8 cellular contexts compared by ENCODE assay signal in the genomic region with DNA sequence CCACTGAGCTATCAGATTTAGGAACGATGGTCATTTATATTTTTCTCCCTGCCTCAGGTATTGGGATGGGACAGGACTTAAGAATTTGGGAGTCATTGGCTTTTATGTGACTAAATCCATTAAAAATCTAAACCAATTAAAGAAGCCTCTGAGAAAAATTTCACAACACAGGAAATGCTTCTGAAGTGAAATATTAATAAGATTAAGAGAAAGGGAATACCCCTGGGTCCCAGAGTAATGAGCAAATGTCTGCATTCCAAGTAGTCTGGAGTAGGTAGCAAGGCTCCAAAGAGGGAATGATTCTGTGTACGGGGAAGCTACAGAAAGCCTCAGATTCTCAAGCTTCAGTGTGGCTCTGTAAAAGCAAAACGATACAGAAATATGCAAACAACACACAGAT. TPM values are rescaled to one million over a fixed set of nuclear protein-coding genes. Genes with fewer than 3 reads are reported as not detected.
DNase-seq lines count a peak whose midpoint lies in the region; ATAC-seq and TF ChIP-seq lines count a peak whose summit lies in the region.

No MANE protein-coding gene starts in this region.

- no peak for TF ChIP-seq CTCF in OCI-LY7 (conservative IDR thresholded peaks at IDR 0.05; ENCODE audit: low read length)
- no peak for TF ChIP-seq CTCF in esophagus squamous epithelium (IDR thresholded peaks at IDR 0.05)
- TF ChIP-seq CTCF in psoas muscle (IDR thresholded peaks at IDR 0.05) = no peak

- H3K4me2 ChIP-seq in OCI-LY7 (ENCODE audit: low read length) = peak overlapping the region; percentile 66

- CTCF ChIA-PET in OCI-LY7 (lab: Charles Lee; ENCODE audit: unreplicated experiment) = no interaction called here

- intact Hi-C loops in OCI-LY7 (cut with micrococcal nuclease; ENCODE audit: unreplicated experiment) (loop anchor here (2.0 to 5.0 kb wide), 3 partner anchors 66 to 306 kb away; a partner anchor contains a TSS), esophagus squamous epithelium (cut with DNase I) (no loop called here), psoas muscle (cut with DNase I) (loop anchor here in 1 of 2 donors (5.0 kb wide), 1 partner anchor 111 kb away; no protein-coding TSS in a partner anchor)

- no peak for ATAC-seq in psoas muscle

- peaks cover 11% of the 10 kb centered on the region for H4K20me1 ChIP-seq in OCI-LY7 (ENCODE audit: insufficient read depth, low read length)

- H3K9me2 ChIP-seq in OCI-LY7 (ENCODE audit: insufficient read depth, low read length) = no peaks in the 10 kb centered on the region

- no peak for DNase-seq in OCI-LY7 (ENCODE audit: low spot score)
- DNase-seq in esophagus squamous epithelium (lab: John Stamatoyannopoulos, UW) = no peak
- no peak for DNase-seq in psoas muscle
- no peak for DNase-seq in NCI-H1417 (lab: John Stamatoyannopoulos, UW)
- no peak for DNase-seq in stimulated activated CD4-positive, alpha-beta T cell treated with anti-CD3 and anti-CD28 coated beads, Interleukin-12 subunit alpha, Interleukin-12 subunit beta, amount 100 ng/mL, for 4 hours
- DNase-seq in NCI-H2107 treated with DMSO at 0.1 percent for 48 hours (lab: John Stamatoyannopoulos, UW; ENCODE audit: unreplicated experiment) = no peak
- no peak for DNase-seq in NCI-H510A treated with DMSO at 0.1 percent for 48 hours (lab: John Stamatoyannopoulos, UW)

- H3K79me2 ChIP-seq in OCI-LY7 (ENCODE audit: insufficient read depth, low read depth, low read length) = peaks cover 43% of the 10 kb centered on the region

- H3K4me3 ChIP-seq in OCI-LY7 (ENCODE audit: low read depth, low read length, poor library complexity, severe bottlenecking) (peak overlapping the region; percentile 67), esophagus squamous epithelium (peak overlapping the region; percentile 62 to 94 (median 74)), psoas muscle (peak overlapping the region; percentile 80)

- H3K4me1 ChIP-seq in ES-I3 (ENCODE audit: insufficient read depth, low read length) = no peaks in the 10 kb centered on the region
- H3K4me1 ChIP-seq in OCI-LY7 (ENCODE audit: insufficient read depth, low read length, poor library complexity, severe bottlenecking) = peaks cover 34% of the 10 kb centered on the region
- peaks cover 4 to 27% (median 11%) of the 10 kb centered on the region in 3 donors for H3K4me1 ChIP-seq in esophagus squamous epithelium
- peaks cover 17% of the 10 kb centered on the region for H3K4me1 ChIP-seq in psoas muscle

- TF ChIP-seq POLR2A in esophagus squamous epithelium (IDR thresholded peaks at IDR 0.05) = no peak

- 32 to 34% methylated on average over 3 of the region's 3 CpGs for WGBS in esophagus squamous epithelium, 2 donors
- 35 to 40% (median 38%) methylated on average over 3 of the region's 3 CpGs for WGBS in psoas muscle, 3 donors

- H3K27ac ChIP-seq in OCI-LY7 (ENCODE audit: low read depth, low read length, poor library complexity, severe bottlenecking) (peak overlapping the region; percentile 34), esophagus squamous epithelium (peak overlapping the region; percentile 69 to 88 (median 84)), psoas muscle (peak overlapping the region; percentile 57)

- H2AFZ ChIP-seq in OCI-LY7 (ENCODE audit: low read length) = peak overlapping the region; percentile 67

- BruUV-seq in OCI-LY7 (replicated peaks; lab: Mats Ljungman, UMichigan) = TSS peak; percentile 85

- H3K9ac ChIP-seq in ES-I3 (ENCODE audit: low read depth, low read length) = peak overlapping the region; percentile 79

- H3K36me3 ChIP-seq in ES-I3 (ENCODE audit: insufficient read depth, low read length) = no peaks in the 10 kb centered on the region; the same call in 1 of the 2 replicates
- peaks cover 12% of the 10 kb centered on the region for H3K36me3 ChIP-seq in OCI-LY7 (ENCODE audit: insufficient read depth, low read length)
- H3K36me3 ChIP-seq in esophagus squamous epithelium = peaks cover 0 to 13% (median 0%) of the 10 kb centered on the region in 3 donors
- peaks cover under 1 to 13% of the 10 kb centered on the region in 2 donors for H3K36me3 ChIP-seq in psoas muscle (ENCODE audit: insufficient read depth in 1 of 2, low read depth in 1 of 2)

- peaks cover 0 to 10% (median 0%) of the 10 kb centered on the region in 4 donors for H3K27me3 ChIP-seq in esophagus squamous epithelium
- peaks cover 0 to 11% (median 0%) of the 10 kb centered on the region in 3 donors for H3K27me3 ChIP-seq in psoas muscle (ENCODE audit: insufficient read depth in 3 of 3, low read length in 2 of 3)

- no peaks in the 10 kb centered on the region for H3K9me3 ChIP-seq in ES-I3 (ENCODE audit: control insufficient read depth, insufficient read depth, low read length)
- no peaks in the 10 kb centered on the region for H3K9me3 ChIP-seq in OCI-LY7 (ENCODE audit: low read length)
- no peaks in the 10 kb centered on the region for H3K9me3 ChIP-seq in esophagus squamous epithelium
- no peaks in the 10 kb centered on the region for H3K9me3 ChIP-seq in psoas muscle

- POLR2A ChIA-PET in OCI-LY7 (lab: Charles Lee) = interaction anchor here (0.9 to 1.4 kb wide), 6 partner anchors 12 to 57 kb away, joined by 3 to 5 read pairs (median 4); no protein-coding TSS in a partner anchor

RNA-seq across cellular contexts. Expression of a gene that starts 0.7 kb away (rescaled TPM):
- 28.4 and 28.8 TPM in 2 replicates for total RNA-seq in OCI-LY7 (2014; rRNA removed; shearing (Covaris generic))
- total RNA-seq in OCI-LY7 (2022) = 57.7 and 59.2 TPM in 2 replicates
- total RNA-seq in esophagus squamous epithelium = 10 to 100 TPM; 19.1 to 37.1 (median 30.2) TPM
- 10 to 100 TPM; 22.5 to 30.5 (median 25.7) TPM for total RNA-seq in psoas muscle
- polyA plus RNA-seq in psoas muscle = 10 to 100 TPM; 20.3 to 37.2 (median 35.7) TPM

RNA-seq across cellular contexts. Expression of a gene that starts 40.6 kb away (rescaled TPM):
- 8.1 and 11.0 TPM in 2 replicates for total RNA-seq in OCI-LY7 (2014; rRNA removed; shearing (Covaris generic))
- 13.0 and 14.1 TPM in 2 replicates for total RNA-seq in OCI-LY7 (2022)
- 10 to 100 TPM; 22.5 to 50.6 (median 32.5) TPM for total RNA-seq in esophagus squamous epithelium
- total RNA-seq in psoas muscle = 10 to 100 TPM in 2 of 4 donors, 1 to 10 TPM in 2; 2.8 to 15.1 (median 8.7) TPM
- 1 to 10 TPM; 2.5 to 6.6 (median 5.4) TPM for polyA plus RNA-seq in psoas muscle
